In genomic region chr11:62413060-62413696, GRCh38 we compare ENCODE assay signal across 23 cellular contexts. TPM values are rescaled to one million over a fixed set of nuclear protein-coding genes. Genes with fewer than 3 reads are reported as not detected.
"Had no signal": no experiment of that assay in that cellular context is flagged by ENCODE, and none has a peak within 500 bp of the region (broad histone marks: within the 10 kb centered on the region; RNA-seq: fewer than 3 reads in every experiment).

No MANE protein-coding gene starts in this region.

- ATAC-seq: activated CD4-positive, alpha-beta T cell treated with anti-CD3 and anti-CD28 coated beads for 36 hours; activated CD8-positive, alpha-beta memory T cell treated with anti-CD3 and anti-CD28 coated beads, Interleukin-2, amount 10 ng/mL, durations not matched to agents 7 days and 5 days; left lung; SK-N-SH treated with all-trans-retinoic acid at 6 μM for 48 hours; stimulated activated memory B cell treated with anti-CD40 and anti-IgM and Interleukin-4, amounts not matched to agents 10 μg/mL and 1 μg/mL and 100 μg/mL, for 72 hours had no signal

- H3K36me3 ChIP-seq: cardiac muscle cell, left lung, thyroid gland had no signal

- H3K27ac Mint-ChIP-seq: activated CD4-positive, alpha-beta memory T cell treated with anti-CD3 and anti-CD28 coated beads for 36 hours; activated CD4-positive, alpha-beta T cell treated with anti-CD3 and anti-CD28 coated beads for 36 hours; activated CD8-positive, alpha-beta memory T cell treated with anti-CD3 and anti-CD28 coated beads, Interleukin-2, amount 10 ng/mL, durations not matched to agents 7 days and 5 days; activated naive CD4-positive, alpha-beta T cell treated with anti-CD3 and anti-CD28 coated beads, Interleukin-2, amount 10 ng/mL, durations not matched to agents 7 days and 5 days; activated T-helper 2 cell treated with anti-CD3 and anti-CD28 coated beads, Interferon-gamma antibody, Interleukin-2, Interleukin-4, amounts not matched to agents 10 μg/mL and 5 μg/mL and 100 μg/mL, durations not matched to agents 14 hours and 24 hours and 36 hours; memory B cell; stimulated activated memory B cell treated with anti-CD40 and anti-IgM and Interleukin-4, amounts not matched to agents 10 μg/mL and 1 μg/mL and 100 μg/mL, for 72 hours had no signal

- H3K27me3 ChIP-seq: cardiac muscle cell, left lung, thyroid gland had no signal

- H3K36me3 Mint-ChIP-seq: activated CD4-positive, alpha-beta memory T cell treated with anti-CD3 and anti-CD28 coated beads for 36 hours; activated CD8-positive, alpha-beta memory T cell treated with anti-CD3 and anti-CD28 coated beads, Interleukin-2, amount 10 ng/mL, durations not matched to agents 7 days and 5 days; activated naive CD4-positive, alpha-beta T cell treated with anti-CD3 and anti-CD28 coated beads, Interleukin-2, amount 10 ng/mL, durations not matched to agents 7 days and 5 days; memory B cell; stimulated activated memory B cell treated with anti-CD40 and anti-IgM and Interleukin-4, amounts not matched to agents 10 μg/mL and 1 μg/mL and 100 μg/mL, for 72 hours had no signal

- DNase-seq: activated CD4-positive, alpha-beta memory T cell treated with anti-CD3 and anti-CD28 coated beads for 36 hours; activated CD4-positive, alpha-beta T cell treated with anti-CD3 and anti-CD28 coated beads for 36 hours; activated CD8-positive, alpha-beta memory T cell treated with anti-CD3 and anti-CD28 coated beads, Interleukin-2, amount 10 ng/mL, durations not matched to agents 7 days and 5 days; activated naive CD4-positive, alpha-beta T cell treated with anti-CD3 and anti-CD28 coated beads, Interleukin-2, amount 10 ng/mL, durations not matched to agents 7 days and 5 days; activated T-cell treated with anti-CD3 and anti-CD28 coated beads, Interleukin-2, amount 50 U/mL, for 1 hour; erythroblast; hypothalamus; kidney; left lung; retina; stimulated activated CD4-positive, alpha-beta T cell treated with anti-CD3 and anti-CD28 coated beads, Interleukin-2, amount 100 ng/mL, for 48 hours; T-helper 1 cell; thyroid gland had no signal

- H3K9me3 ChIP-seq: left lung, thyroid gland had no signal

- H3K27me3 Mint-ChIP-seq: activated CD4-positive, alpha-beta memory T cell treated with anti-CD3 and anti-CD28 coated beads for 36 hours; activated CD4-positive, alpha-beta T cell treated with anti-CD3 and anti-CD28 coated beads for 36 hours; activated CD8-positive, alpha-beta memory T cell treated with anti-CD3 and anti-CD28 coated beads, Interleukin-2, amount 10 ng/mL, durations not matched to agents 7 days and 5 days had no signal

- H3K9me3 Mint-ChIP-seq: activated CD4-positive, alpha-beta memory T cell treated with anti-CD3 and anti-CD28 coated beads for 36 hours; activated naive CD4-positive, alpha-beta T cell treated with anti-CD3 and anti-CD28 coated beads, Interleukin-2, amount 10 ng/mL, durations not matched to agents 7 days and 5 days; activated T-helper 2 cell treated with anti-CD3 and anti-CD28 coated beads, Interferon-gamma antibody, Interleukin-2, Interleukin-4, amounts not matched to agents 10 μg/mL and 5 μg/mL and 100 μg/mL, durations not matched to agents 14 hours and 24 hours and 36 hours; memory B cell; neural crest cell; stimulated activated memory B cell treated with anti-CD40 and anti-IgM and Interleukin-4, amounts not matched to agents 10 μg/mL and 1 μg/mL and 100 μg/mL, for 72 hours had no signal

- H3K4me3 Mint-ChIP-seq: activated CD4-positive, alpha-beta memory T cell treated with anti-CD3 and anti-CD28 coated beads for 36 hours; activated CD4-positive, alpha-beta T cell treated with anti-CD3 and anti-CD28 coated beads for 36 hours; activated CD8-positive, alpha-beta memory T cell treated with anti-CD3 and anti-CD28 coated beads, Interleukin-2, amount 10 ng/mL, durations not matched to agents 7 days and 5 days; activated naive CD4-positive, alpha-beta T cell treated with anti-CD3 and anti-CD28 coated beads, Interleukin-2, amount 10 ng/mL, durations not matched to agents 7 days and 5 days; memory B cell; neural crest cell; stimulated activated memory B cell treated with anti-CD40 and anti-IgM and Interleukin-4, amounts not matched to agents 10 μg/mL and 1 μg/mL and 100 μg/mL, for 72 hours had no signal

- H3K4me1 Mint-ChIP-seq: activated CD4-positive, alpha-beta T cell treated with anti-CD3 and anti-CD28 coated beads for 36 hours; activated CD8-positive, alpha-beta memory T cell treated with anti-CD3 and anti-CD28 coated beads, Interleukin-2, amount 10 ng/mL, durations not matched to agents 7 days and 5 days; activated naive CD4-positive, alpha-beta T cell treated with anti-CD3 and anti-CD28 coated beads, Interleukin-2, amount 10 ng/mL, durations not matched to agents 7 days and 5 days; memory B cell; stimulated activated memory B cell treated with anti-CD40 and anti-IgM and Interleukin-4, amounts not matched to agents 10 μg/mL and 1 μg/mL and 100 μg/mL, for 72 hours had no signal

- H3K27ac ChIP-seq: cardiac muscle cell, left lung, thyroid gland, VCaP had no signal

- H3K4me1 ChIP-seq: left lung, thyroid gland had no signal

- H3K4me3 ChIP-seq: cardiac muscle cell, left lung, thyroid gland had no signal

RNA-seq across cellular contexts. Expression of gene SCGB1A1, which starts 5.7 kb away (rescaled TPM):
- total RNA-seq: activated CD4-positive, alpha-beta memory T cell treated with anti-CD3 and anti-CD28 coated beads for 36 hours; activated CD4-positive, alpha-beta T cell treated with anti-CD3 and anti-CD28 coated beads for 36 hours; activated CD8-positive, alpha-beta memory T cell treated with anti-CD3 and anti-CD28 coated beads, Interleukin-2, amount 10 ng/mL, durations not matched to agents 7 days and 5 days; activated T-helper 2 cell treated with anti-CD3 and anti-CD28 coated beads, Interferon-gamma antibody, Interleukin-2, Interleukin-4, amounts not matched to agents 10 μg/mL and 5 μg/mL and 100 μg/mL, durations not matched to agents 14 hours and 24 hours and 36 hours; astrocyte; cardiac muscle cell; dermis microvascular lymphatic vessel endothelial cell; kidney; neural crest cell; skeletal muscle tissue; thyroid gland had no signal
- polyA plus RNA-seq: cardiac muscle cell had no signal
